Comparison of ENCODE assay signal across 8 cellular contexts in genomic region chr4:140071806-140072205, GRCh38.
DNase-seq lines count a peak whose midpoint lies in the region; ATAC-seq and TF ChIP-seq lines count a peak whose summit lies in the region.

No MANE protein-coding gene starts in this region.

- no peaks in the 10 kb centered on the region for H3K4me1 ChIP-seq in OCI-LY7 (ENCODE audit: insufficient read depth, low read length, poor library complexity, severe bottlenecking)

- in situ Hi-C loops in brain microvascular endothelial cell (cut with HindIII; ENCODE audit: low pct_ligation_motif_present, low sequenced_read_pairs): no loop called here

- peak overlapping the region; percentile 46 for H3K27ac ChIP-seq in brain microvascular endothelial cell
- no peak overlapping the region for H3K27ac ChIP-seq in OCI-LY7 (ENCODE audit: low read depth, low read length, poor library complexity, severe bottlenecking)

- H3K4me3 ChIP-seq in brain microvascular endothelial cell (ENCODE audit: low read depth, low read length) (no peak overlapping the region), OCI-LY7 (ENCODE audit: low read depth, low read length, poor library complexity, severe bottlenecking) (no peak overlapping the region)

- ATAC-seq in GM18517 (IDR thresholded peaks at IDR 0.05; ENCODE audit: unreplicated experiment): peak; percentile 85
- peak; percentile 82 for ATAC-seq in HG03039 (IDR thresholded peaks at IDR 0.05; ENCODE audit: unreplicated experiment)

- no peaks in the 10 kb centered on the region for H3K27me3 ChIP-seq in brain microvascular endothelial cell (replicated peaks)

- no TSS peak for BruUV-seq in OCI-LY7 (replicated peaks; lab: Mats Ljungman, UMichigan)

- POLR2A ChIA-PET in OCI-LY7 (lab: Charles Lee): no interaction called here

- DNase-seq in T-helper 22 cell (ENCODE audit: low read depth) (peak; percentile 37), brain microvascular endothelial cell (peak; percentile 99), amniotic stem cell (lab: John Stamatoyannopoulos, UW) (no peak), HT-29 (ENCODE audit: low spot score) (no peak), OCI-LY7 (ENCODE audit: low spot score) (no peak)
- peak; percentile 41 to 54 for DNase-seq in stimulated activated CD4-positive, alpha-beta T cell treated with anti-CD3 and anti-CD28 coated beads, Interleukin-12 subunit alpha, Interleukin-12 subunit beta, amount 100 ng/mL, for 24 hours (ENCODE audit: low read depth in 2 of 2)

- no peaks in the 10 kb centered on the region for H3K9me3 ChIP-seq in OCI-LY7 (ENCODE audit: low read length)

- H3K4me2 ChIP-seq in OCI-LY7 (ENCODE audit: low read length): no peak overlapping the region

- H4K20me1 ChIP-seq in OCI-LY7 (ENCODE audit: insufficient read depth, low read length): no peaks in the 10 kb centered on the region

- H3K79me2 ChIP-seq in OCI-LY7 (ENCODE audit: insufficient read depth, low read depth, low read length): no peaks in the 10 kb centered on the region

- H3K36me3 ChIP-seq in brain microvascular endothelial cell (replicated peaks) (no peaks in the 10 kb centered on the region), OCI-LY7 (ENCODE audit: insufficient read depth, low read length) (no peaks in the 10 kb centered on the region)

- CTCF ChIA-PET in OCI-LY7 (lab: Charles Lee; ENCODE audit: unreplicated experiment): no interaction called here

- no peak overlapping the region for H2AFZ ChIP-seq in OCI-LY7 (ENCODE audit: low read length)

- no peaks in the 10 kb centered on the region for H3K9me2 ChIP-seq in OCI-LY7 (ENCODE audit: insufficient read depth, low read length)

- intact Hi-C loops in OCI-LY7 (cut with micrococcal nuclease; ENCODE audit: unreplicated experiment): no loop called here

- TF ChIP-seq CTCF in brain microvascular endothelial cell (IDR thresholded peaks at IDR 0.05; ENCODE audit: low read depth, low read length, missing control alignments): no peak
- no peak for TF ChIP-seq CTCF in OCI-LY7 (conservative IDR thresholded peaks at IDR 0.05; ENCODE audit: low read length)

Comparison
In these comparisons a context has a peak if more than half of its experiments do, and no peak if none do; other contexts are left out.
1. DNase-seq: peak in T-helper 22 cell (single experiment), brain microvascular endothelial cell (single experiment) and stimulated activated CD4-positive, alpha-beta T cell treated with anti-CD3 and anti-CD28 coated beads, Interleukin-12 subunit alpha, Interleukin-12 subunit beta, amount 100 ng/mL, for 24 hours (2 of 2); none in amniotic stem cell (single experiment), HT-29 (single experiment) and OCI-LY7 (single experiment).